1 cellular context compared by ENCODE assay signal in the genomic region with DNA sequence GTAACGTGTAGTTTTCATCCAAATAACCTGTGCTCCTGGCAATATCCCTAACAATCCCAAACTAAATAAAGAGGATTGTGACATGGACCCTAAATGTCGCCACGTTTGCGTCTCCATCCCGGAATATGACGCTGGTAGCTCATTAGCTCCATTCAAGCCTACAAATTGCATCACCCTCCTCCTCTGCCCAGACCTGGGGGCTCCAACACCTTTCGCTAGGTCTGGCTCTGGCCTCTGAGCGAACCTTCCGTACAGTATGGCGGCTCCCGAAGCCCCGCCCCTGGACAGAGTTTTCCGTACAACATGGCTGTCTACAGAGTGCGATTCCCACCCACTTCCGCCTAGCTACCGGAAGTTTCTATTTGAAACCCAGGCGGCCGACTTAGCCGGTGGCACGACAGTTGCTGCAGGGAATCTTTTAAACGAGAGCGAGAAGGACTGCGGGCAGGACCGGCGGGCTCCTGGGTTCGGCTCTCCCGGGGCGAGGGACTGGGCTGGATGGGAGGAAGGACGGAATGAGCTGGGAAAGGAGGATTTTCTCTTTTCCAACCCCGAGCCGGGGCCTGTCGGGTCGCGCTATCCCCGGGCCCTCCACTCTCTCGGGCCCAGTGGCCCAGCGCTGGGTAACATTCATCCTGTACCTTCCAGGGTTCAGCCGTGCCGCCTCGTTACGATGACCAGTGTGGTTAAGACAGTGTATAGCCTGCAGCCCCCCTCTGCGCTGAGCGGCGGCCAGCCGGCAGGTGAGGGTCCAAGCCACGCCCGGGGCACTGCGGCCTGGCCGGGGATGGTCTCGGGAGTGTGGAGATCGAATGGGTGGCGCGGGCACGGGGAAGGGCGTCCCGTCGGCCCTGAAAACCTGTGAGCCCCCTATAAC.
TF ChIP-seq lines count a peak whose summit lies in the region.

A gene with protein sequence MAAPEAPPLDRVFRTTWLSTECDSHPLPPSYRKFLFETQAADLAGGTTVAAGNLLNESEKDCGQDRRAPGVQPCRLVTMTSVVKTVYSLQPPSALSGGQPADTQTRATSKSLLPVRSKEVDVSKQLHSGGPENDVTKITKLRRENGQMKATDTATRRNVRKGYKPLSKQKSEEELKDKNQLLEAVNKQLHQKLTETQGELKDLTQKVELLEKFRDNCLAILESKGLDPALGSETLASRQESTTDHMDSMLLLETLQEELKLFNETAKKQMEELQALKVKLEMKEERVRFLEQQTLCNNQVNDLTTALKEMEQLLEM (plus strand): TSS at position 142 of the 877 bp plus-strand sequence. CDS start 115 bp downstream, at position 257.

TF ChIP-seq in GM12878, 131 proteins besides CTCF, POLR2A, EP300 and RAD21 (continued from another document and continues in another):
- TF ChIP-seq, protein P1, sequence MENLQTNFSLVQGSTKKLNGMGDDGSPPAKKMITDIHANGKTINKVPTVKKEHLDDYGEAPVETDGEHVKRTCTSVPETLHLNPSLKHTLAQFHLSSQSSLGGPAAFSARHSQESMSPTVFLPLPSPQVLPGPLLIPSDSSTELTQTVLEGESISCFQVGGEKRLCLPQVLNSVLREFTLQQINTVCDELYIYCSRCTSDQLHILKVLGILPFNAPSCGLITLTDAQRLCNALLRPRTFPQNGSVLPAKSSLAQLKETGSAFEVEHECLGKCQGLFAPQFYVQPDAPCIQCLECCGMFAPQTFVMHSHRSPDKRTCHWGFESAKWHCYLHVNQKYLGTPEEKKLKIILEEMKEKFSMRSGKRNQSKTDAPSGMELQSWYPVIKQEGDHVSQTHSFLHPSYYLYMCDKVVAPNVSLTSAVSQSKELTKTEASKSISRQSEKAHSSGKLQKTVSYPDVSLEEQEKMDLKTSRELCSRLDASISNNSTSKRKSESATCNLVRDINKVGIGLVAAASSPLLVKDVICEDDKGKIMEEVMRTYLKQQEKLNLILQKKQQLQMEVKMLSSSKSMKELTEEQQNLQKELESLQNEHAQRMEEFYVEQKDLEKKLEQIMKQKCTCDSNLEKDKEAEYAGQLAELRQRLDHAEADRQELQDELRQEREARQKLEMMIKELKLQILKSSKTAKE (IDR thresholded peaks at IDR 0.05; ENCODE audit: low read depth, poor library complexity, severe bottlenecking) = no peak
- TF ChIP-seq CBX3 (IDR thresholded peaks at IDR 0.05; ENCODE audit: borderline replicate concordance, low read depth) (no peak), SMARCA5 (IDR thresholded peaks at IDR 0.05) (no peak), IKZF1 (conservative IDR thresholded peaks at IDR 0.05) (peak; percentile 84), SRF (IDR thresholded peaks at IDR 0.05; ENCODE audit: low read depth in 2 of 2, low read length in 2 of 2) (peak in 1 of 2 experiments; percentile 67; a peak in 1 of 4 replicates), CHD4 (IDR thresholded peaks at IDR 0.05) (no peak), JUND (IDR thresholded peaks at IDR 0.05; ENCODE audit: low read depth, low read length) (no peak), STAT1 (conservative IDR thresholded peaks at IDR 0.05) (peak; percentile 89; the same call in 1 of the 2 replicates), RUNX3 (IDR thresholded peaks at IDR 0.05; ENCODE audit: low read length) (peak; percentile 69), YY1 (IDR thresholded peaks at IDR 0.05; ENCODE audit: low read depth, low read length) (peak; percentile 100), HCFC1 (IDR thresholded peaks at IDR 0.05; ENCODE audit: low read length) (peak; percentile 88), TAF1 (IDR thresholded peaks at IDR 0.05; ENCODE audit: borderline replicate concordance, low read depth, low read length) (peak; percentile 75; the same call in 1 of the 2 replicates), ETV6 (conservative IDR thresholded peaks at IDR 0.05 in 1 of 2, IDR thresholded peaks at IDR 0.05 in 1 of 2; ENCODE audit: borderline replicate concordance in 1 of 2, low read depth in 1 of 2) (no peak), HDAC6 (IDR thresholded peaks at IDR 0.05; ENCODE audit: unreplicated experiment) (no peak), CBFB (IDR thresholded peaks at IDR 0.05; ENCODE audit: low read depth) (peak; percentile 32; the same call in 1 of the 2 replicates), LARP7 (IDR thresholded peaks at IDR 0.05) (peak; percentile 32; the same call in 1 of the 2 replicates), SMC3 (IDR thresholded peaks at IDR 0.05; ENCODE audit: borderline replicate concordance, low read length) (peak; percentile 18; the same call in 1 of the 2 replicates), BACH1 (IDR thresholded peaks at IDR 0.05; ENCODE audit: borderline replicate concordance) (peak; percentile 15; the same call in 1 of the 2 replicates), ZNF207 (IDR thresholded peaks at IDR 0.05; ENCODE audit: borderline replicate concordance) (peak; percentile 78; the same call in 1 of the 2 replicates), NR2C1 (IDR thresholded peaks at IDR 0.05) (peak; percentile 90), FOXM1 (IDR thresholded peaks at IDR 0.05; ENCODE audit: low read depth, low read length) (peak; percentile 89), SUPT20H (IDR thresholded peaks at IDR 0.05; ENCODE audit: borderline replicate concordance, control insufficient read depth, low read depth, low read length) (no peak), SP1 (IDR thresholded peaks at IDR 0.05; ENCODE audit: low read depth, low read length) (no peak), NFXL1 (IDR thresholded peaks at IDR 0.05; ENCODE audit: borderline replicate concordance) (no peak), SREBF1 (IDR thresholded peaks at IDR 0.05; ENCODE audit: low read length) (no peak; the same call in 1 of the 2 replicates), MYB (IDR thresholded peaks at IDR 0.05; ENCODE audit: borderline replicate concordance, low read depth, low read length) (no peak)
- TF ChIP-seq, protein P2, sequence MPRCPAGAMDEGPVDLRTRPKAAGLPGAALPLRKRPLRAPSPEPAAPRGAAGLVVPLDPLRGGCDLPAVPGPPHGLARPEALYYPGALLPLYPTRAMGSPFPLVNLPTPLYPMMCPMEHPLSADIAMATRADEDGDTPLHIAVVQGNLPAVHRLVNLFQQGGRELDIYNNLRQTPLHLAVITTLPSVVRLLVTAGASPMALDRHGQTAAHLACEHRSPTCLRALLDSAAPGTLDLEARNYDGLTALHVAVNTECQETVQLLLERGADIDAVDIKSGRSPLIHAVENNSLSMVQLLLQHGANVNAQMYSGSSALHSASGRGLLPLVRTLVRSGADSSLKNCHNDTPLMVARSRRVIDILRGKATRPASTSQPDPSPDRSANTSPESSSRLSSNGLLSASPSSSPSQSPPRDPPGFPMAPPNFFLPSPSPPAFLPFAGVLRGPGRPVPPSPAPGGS (IDR thresholded peaks at IDR 0.05; ENCODE audit: borderline replicate concordance, insufficient read depth, low read depth, low read length, poor library complexity, severe bottlenecking) = no peak
- TF ChIP-seq, protein P3, sequence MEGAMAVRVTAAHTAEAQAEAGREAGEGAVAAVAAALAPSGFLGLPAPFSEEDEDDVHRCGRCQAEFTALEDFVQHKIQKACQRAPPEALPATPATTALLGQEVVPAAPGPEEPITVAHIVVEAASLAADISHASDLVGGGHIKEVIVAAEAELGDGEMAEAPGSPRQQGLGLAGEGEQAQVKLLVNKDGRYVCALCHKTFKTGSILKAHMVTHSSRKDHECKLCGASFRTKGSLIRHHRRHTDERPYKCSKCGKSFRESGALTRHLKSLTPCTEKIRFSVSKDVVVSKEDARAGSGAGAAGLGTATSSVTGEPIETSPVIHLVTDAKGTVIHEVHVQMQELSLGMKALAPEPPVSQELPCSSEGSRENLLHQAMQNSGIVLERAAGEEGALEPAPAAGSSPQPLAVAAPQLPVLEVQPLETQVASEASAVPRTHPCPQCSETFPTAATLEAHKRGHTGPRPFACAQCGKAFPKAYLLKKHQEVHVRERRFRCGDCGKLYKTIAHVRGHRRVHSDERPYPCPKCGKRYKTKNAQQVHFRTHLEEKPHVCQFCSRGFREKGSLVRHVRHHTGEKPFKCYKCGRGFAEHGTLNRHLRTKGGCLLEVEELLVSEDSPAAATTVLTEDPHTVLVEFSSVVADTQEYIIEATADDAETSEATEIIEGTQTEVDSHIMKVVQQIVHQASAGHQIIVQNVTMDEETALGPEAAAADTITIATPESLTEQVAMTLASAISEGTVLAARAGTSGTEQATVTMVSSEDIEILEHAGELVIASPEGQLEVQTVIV (IDR thresholded peaks at IDR 0.05; ENCODE audit: borderline replicate concordance, partially characterized antibody) = no peak
- TF ChIP-seq, protein P4, sequence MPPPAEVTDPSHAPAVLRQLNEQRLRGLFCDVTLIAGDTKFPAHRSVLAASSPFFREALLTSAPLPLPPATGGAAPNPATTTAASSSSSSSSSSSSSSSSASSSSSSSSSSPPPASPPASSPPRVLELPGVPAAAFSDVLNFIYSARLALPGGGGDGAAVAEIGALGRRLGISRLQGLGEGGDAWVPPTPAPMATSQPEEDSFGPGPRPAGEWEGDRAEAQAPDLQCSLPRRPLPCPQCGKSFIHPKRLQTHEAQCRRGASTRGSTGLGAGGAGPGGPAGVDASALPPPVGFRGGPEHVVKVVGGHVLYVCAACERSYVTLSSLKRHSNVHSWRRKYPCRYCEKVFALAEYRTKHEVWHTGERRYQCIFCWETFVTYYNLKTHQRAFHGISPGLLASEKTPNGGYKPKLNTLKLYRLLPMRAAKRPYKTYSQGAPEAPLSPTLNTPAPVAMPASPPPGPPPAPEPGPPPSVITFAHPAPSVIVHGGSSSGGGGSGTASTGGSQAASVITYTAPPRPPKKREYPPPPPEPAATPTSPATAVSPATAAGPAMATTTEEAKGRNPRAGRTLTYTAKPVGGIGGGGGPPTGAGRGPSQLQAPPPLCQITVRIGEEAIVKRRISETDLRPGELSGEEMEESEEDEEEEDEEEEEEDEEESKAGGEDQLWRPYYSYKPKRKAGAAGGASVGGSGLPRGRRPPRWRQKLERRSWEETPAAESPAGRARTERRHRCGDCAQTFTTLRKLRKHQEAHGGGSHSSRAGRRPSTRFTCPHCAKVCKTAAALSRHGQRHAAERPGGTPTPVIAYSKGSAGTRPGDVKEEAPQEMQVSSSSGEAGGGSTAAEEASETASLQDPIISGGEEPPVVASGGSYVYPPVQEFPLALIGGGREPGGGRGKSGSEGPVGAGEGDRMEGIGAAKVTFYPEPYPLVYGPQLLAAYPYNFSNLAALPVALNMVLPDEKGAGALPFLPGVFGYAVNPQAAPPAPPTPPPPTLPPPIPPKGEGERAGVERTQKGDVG (CRISPR knock-in tag; IDR thresholded peaks at IDR 0.05) = no peak
- TF ChIP-seq, protein P5, sequence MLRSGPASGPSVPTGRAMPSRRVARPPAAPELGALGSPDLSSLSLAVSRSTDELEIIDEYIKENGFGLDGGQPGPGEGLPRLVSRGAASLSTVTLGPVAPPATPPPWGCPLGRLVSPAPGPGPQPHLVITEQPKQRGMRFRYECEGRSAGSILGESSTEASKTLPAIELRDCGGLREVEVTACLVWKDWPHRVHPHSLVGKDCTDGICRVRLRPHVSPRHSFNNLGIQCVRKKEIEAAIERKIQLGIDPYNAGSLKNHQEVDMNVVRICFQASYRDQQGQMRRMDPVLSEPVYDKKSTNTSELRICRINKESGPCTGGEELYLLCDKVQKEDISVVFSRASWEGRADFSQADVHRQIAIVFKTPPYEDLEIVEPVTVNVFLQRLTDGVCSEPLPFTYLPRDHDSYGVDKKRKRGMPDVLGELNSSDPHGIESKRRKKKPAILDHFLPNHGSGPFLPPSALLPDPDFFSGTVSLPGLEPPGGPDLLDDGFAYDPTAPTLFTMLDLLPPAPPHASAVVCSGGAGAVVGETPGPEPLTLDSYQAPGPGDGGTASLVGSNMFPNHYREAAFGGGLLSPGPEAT (IDR thresholded peaks at IDR 0.05; ENCODE audit: low read depth) = 0 out of 2 replicates have a peak, but pooled peaks have one; percentile 50
- TF ChIP-seq, protein P6, sequence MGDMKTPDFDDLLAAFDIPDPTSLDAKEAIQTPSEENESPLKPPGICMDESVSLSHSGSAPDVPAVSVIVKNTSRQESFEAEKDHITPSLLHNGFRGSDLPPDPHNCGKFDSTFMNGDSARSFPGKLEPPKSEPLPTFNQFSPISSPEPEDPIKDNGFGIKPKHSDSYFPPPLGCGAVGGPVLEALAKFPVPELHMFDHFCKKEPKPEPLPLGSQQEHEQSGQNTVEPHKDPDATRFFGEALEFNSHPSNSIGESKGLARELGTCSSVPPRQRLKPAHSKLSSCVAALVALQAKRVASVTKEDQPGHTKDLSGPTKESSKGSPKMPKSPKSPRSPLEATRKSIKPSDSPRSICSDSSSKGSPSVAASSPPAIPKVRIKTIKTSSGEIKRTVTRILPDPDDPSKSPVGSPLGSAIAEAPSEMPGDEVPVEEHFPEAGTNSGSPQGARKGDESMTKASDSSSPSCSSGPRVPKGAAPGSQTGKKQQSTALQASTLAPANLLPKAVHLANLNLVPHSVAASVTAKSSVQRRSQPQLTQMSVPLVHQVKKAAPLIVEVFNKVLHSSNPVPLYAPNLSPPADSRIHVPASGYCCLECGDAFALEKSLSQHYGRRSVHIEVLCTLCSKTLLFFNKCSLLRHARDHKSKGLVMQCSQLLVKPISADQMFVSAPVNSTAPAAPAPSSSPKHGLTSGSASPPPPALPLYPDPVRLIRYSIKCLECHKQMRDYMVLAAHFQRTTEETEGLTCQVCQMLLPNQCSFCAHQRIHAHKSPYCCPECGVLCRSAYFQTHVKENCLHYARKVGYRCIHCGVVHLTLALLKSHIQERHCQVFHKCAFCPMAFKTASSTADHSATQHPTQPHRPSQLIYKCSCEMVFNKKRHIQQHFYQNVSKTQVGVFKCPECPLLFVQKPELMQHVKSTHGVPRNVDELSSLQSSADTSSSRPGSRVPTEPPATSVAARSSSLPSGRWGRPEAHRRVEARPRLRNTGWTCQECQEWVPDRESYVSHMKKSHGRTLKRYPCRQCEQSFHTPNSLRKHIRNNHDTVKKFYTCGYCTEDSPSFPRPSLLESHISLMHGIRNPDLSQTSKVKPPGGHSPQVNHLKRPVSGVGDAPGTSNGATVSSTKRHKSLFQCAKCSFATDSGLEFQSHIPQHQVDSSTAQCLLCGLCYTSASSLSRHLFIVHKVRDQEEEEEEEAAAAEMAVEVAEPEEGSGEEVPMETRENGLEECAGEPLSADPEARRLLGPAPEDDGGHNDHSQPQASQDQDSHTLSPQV (IDR thresholded peaks at IDR 0.05) = no peak
- TF ChIP-seq, protein P7, sequence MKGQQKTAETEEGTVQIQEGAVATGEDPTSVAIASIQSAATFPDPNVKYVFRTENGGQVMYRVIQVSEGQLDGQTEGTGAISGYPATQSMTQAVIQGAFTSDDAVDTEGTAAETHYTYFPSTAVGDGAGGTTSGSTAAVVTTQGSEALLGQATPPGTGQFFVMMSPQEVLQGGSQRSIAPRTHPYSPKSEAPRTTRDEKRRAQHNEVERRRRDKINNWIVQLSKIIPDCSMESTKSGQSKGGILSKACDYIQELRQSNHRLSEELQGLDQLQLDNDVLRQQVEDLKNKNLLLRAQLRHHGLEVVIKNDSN (IDR thresholded peaks at IDR 0.05; ENCODE audit: borderline replicate concordance, extremely low read length, insufficient read depth, low read depth, low read length) = no peak
- TF ChIP-seq, protein P8, sequence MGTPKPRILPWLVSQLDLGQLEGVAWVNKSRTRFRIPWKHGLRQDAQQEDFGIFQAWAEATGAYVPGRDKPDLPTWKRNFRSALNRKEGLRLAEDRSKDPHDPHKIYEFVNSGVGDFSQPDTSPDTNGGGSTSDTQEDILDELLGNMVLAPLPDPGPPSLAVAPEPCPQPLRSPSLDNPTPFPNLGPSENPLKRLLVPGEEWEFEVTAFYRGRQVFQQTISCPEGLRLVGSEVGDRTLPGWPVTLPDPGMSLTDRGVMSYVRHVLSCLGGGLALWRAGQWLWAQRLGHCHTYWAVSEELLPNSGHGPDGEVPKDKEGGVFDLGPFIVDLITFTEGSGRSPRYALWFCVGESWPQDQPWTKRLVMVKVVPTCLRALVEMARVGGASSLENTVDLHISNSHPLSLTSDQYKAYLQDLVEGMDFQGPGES (IDR thresholded peaks at IDR 0.05) = no peak
